ENCODE assay signal across 20 cellular contexts in genomic region chr21:16605588-16605987, GRCh38.
DNase-seq lines count a peak whose midpoint lies in the region; ATAC-seq, FAIRE-seq and TF ChIP-seq lines count a peak whose summit lies in the region.
"Had no signal": no experiment of that assay in that cellular context is flagged by ENCODE, and none has a peak within 500 bp of the region (broad histone marks: within the 10 kb centered on the region; RNA-seq: fewer than 3 reads in every experiment).

No MANE protein-coding gene starts in this region.

- CTCF ChIA-PET in SK-N-SH (lab: Yijun Ruan, JAX) (interaction anchor here (0.7 kb wide), 1 partner anchor 54 kb away, joined by 3 read pairs; no protein-coding TSS in a partner anchor), PC-3 (lab: Charles Lee) (no interaction called here)
- CTCF ChIA-PET in CD4-positive, alpha-beta T cell (lab: Charles Lee) = no interaction called here

- no peaks in the 10 kb centered on the region for H3K9me3 Mint-ChIP-seq in CD4-positive, alpha-beta T cell

- H3K27ac Mint-ChIP-seq in CD4-positive, alpha-beta T cell = no peak overlapping the region
- H3K27ac Mint-ChIP-seq: activated naive CD8-positive, alpha-beta T cell; activated T-cell treated with anti-CD3 and anti-CD28 coated beads, Interleukin-2, amount 50 U/mL, for 24 hours; natural killer cell had no signal

- H3K4me1 ChIP-seq in SK-N-SH (ENCODE audit: control insufficient read depth in 1 of 2, insufficient read depth in 2 of 2, low read depth in 1 of 2, low read length in 1 of 2) = peaks cover 0 to 6% of the 10 kb centered on the region in 2 experiments; a peak in 2 of 4 replicates
- H3K4me1 ChIP-seq in PC-3 (ENCODE audit: insufficient read depth, low read length) = no peaks in the 10 kb centered on the region
- H3K4me1 ChIP-seq: gastroesophageal sphincter, lower lobe of right lung, sigmoid colon had no signal

- ATAC-seq in CD4-positive, alpha-beta T cell (ENCODE audit: poor library complexity) = no peak
- ATAC-seq in PC-3 = no peak
- ATAC-seq: gastroesophageal sphincter, lower lobe of right lung, natural killer cell had no signal

- TF ChIP-seq CTCF in SK-N-SH (IDR thresholded peaks at IDR 0.05) (no peak), fibroblast of mammary gland (conservative IDR thresholded peaks at IDR 0.05; ENCODE audit: control insufficient read depth, insufficient read depth, low read depth, low read length) (no peak), neural cell (IDR thresholded peaks at IDR 0.05; ENCODE audit: poor library complexity, severe bottlenecking) (no peak), PC-3 (conservative IDR thresholded peaks at IDR 0.05; ENCODE audit: low read depth, low read length) (no peak)
- TF ChIP-seq CTCF in CD4-positive, alpha-beta T cell (IDR thresholded peaks at IDR 0.05) = no peak

- H3K9me3 ChIP-seq in SK-N-SH (no peaks in the 10 kb centered on the region), neural cell (ENCODE audit: low read length) (no peaks in the 10 kb centered on the region), PC-3 (ENCODE audit: low read length) (no peaks in the 10 kb centered on the region)
- H3K9me3 ChIP-seq in CD4-positive, alpha-beta T cell (ENCODE audit: control insufficient read depth, low read length) = no peaks in the 10 kb centered on the region
- H3K9me3 ChIP-seq: gastroesophageal sphincter, lower lobe of right lung, sigmoid colon had no signal

- H3K4me3 ChIP-seq in SK-N-SH (ENCODE audit: low read depth in 2 of 2, low read length in 1 of 2) (peak overlapping the region in 1 of 2 experiments; percentile 19; a peak in 1 of 4 replicates), fibroblast of mammary gland (ENCODE audit: control insufficient read depth, low read depth, low read length) (no peak overlapping the region), neural cell (ENCODE audit: low read length) (peak overlapping the region; percentile 49), PC-3 (ENCODE audit: low read length) (no peak overlapping the region)
- H3K4me3 ChIP-seq: gastroesophageal sphincter, lower lobe of right lung, sigmoid colon, SK-N-MC had no signal

- no peaks in the 10 kb centered on the region for H3F3A ChIP-seq in SK-N-SH (replicated peaks; ENCODE audit: insufficient read depth)
- H3F3A ChIP-seq in neural cell (ENCODE audit: insufficient read depth, low read length, poor library complexity, severe bottlenecking) = no peaks in the 10 kb centered on the region
- H3F3A ChIP-seq in PC-3 (ENCODE audit: low read length, unreplicated experiment) = no peaks in the 10 kb centered on the region

- BruUV-seq in PC-3 (replicated peaks; lab: Mats Ljungman, UMichigan) = no TSS peak

- no peaks in the 10 kb centered on the region for H3K4me1 Mint-ChIP-seq in CD4-positive, alpha-beta T cell (ENCODE audit: low read depth)
- H3K4me1 Mint-ChIP-seq: central memory CD8-positive, alpha-beta T cell; natural killer cell had no signal

- no peaks in the 10 kb centered on the region for H3K27me3 Mint-ChIP-seq in CD4-positive, alpha-beta T cell
- H3K27me3 Mint-ChIP-seq: activated naive CD8-positive, alpha-beta T cell; activated T-cell treated with anti-CD3 and anti-CD28 coated beads, Interleukin-2, amount 50 U/mL, for 24 hours; central memory CD8-positive, alpha-beta T cell had no signal

- intact Hi-C loops in CD4-positive, alpha-beta T cell (cut with DNase I, micrococcal nuclease) = no loop called here
- intact Hi-C loops in PC-3 (cut with micrococcal nuclease) = no loop called here

- TF ChIP-seq RAD21 in SK-N-SH (IDR thresholded peaks at IDR 0.05; ENCODE audit: low read length) (peak; percentile 38; the same call in 1 of the 2 replicates), neural cell (conservative IDR thresholded peaks at IDR 0.05) (peak; percentile 50)

- DNase-seq in G401 (ENCODE audit: low spot score) = peak; percentile 29
- peak; percentile 56 for DNase-seq in SK-N-SH
- DNase-seq in fibroblast of mammary gland (ENCODE audit: low read depth) = peak; percentile 15
- no peak for DNase-seq in H54 (ENCODE audit: insufficient read length, low spot score)
- DNase-seq in CD4-positive, alpha-beta T cell = no peak
- DNase-seq in PC-3 = no peak
- DNase-seq in H4 (ENCODE audit: low spot score) = no peak
- DNase-seq: activated T-cell treated with anti-CD3 and anti-CD28 coated beads, Interleukin-2, amount 50 U/mL, for 24 hours; Calu3; H7; Kasumi-1; lower lobe of right lung; natural killer cell; sigmoid colon; stimulated activated CD4-positive, alpha-beta T cell treated with anti-CD3 and anti-CD28 coated beads, Interleukin-2, amount 100 ng/mL, for 48 hours had no signal

- H3K79me2 ChIP-seq in SK-N-SH (ENCODE audit: insufficient read depth) = no peaks in the 10 kb centered on the region
- no peaks in the 10 kb centered on the region for H3K79me2 ChIP-seq in neural cell (replicated peaks; ENCODE audit: insufficient read depth, low read length)
- no peaks in the 10 kb centered on the region for H3K79me2 ChIP-seq in PC-3 (ENCODE audit: low read length)

- 31% methylated on average over 5 of the region's 5 CpGs for WGBS in SK-N-SH (ENCODE audit: low lambda C conversion rate)

- TF ChIP-seq POLR2A in H54 (IDR thresholded peaks at IDR 0.05; ENCODE audit: low read depth, low read length) = no peak

- FAIRE-seq in H54 (lab: Jason Lieb, UNC) = no peak

- H3K27me3 ChIP-seq in SK-N-SH (ENCODE audit: insufficient read depth) = no peaks in the 10 kb centered on the region
- no peaks in the 10 kb centered on the region for H3K27me3 ChIP-seq in neural cell (ENCODE audit: insufficient read depth, low read depth, low read length)
- no peaks in the 10 kb centered on the region for H3K27me3 ChIP-seq in CD4-positive, alpha-beta T cell (ENCODE audit: control insufficient read depth, insufficient read depth, low read length)
- H3K27me3 ChIP-seq in PC-3 (ENCODE audit: low read length) = no peaks in the 10 kb centered on the region
- H3K27me3 ChIP-seq: gastroesophageal sphincter, sigmoid colon had no signal

- in situ Hi-C loops in G401 (cut with HindIII; ENCODE audit: low sequenced_read_pairs) = no loop called here

- H3K9me2 ChIP-seq in SK-N-SH (no peaks in the 10 kb centered on the region), neural cell (ENCODE audit: insufficient read depth, low read length) (no peaks in the 10 kb centered on the region), PC-3 (replicated peaks; ENCODE audit: low read length) (no peaks in the 10 kb centered on the region)

- TF ChIP-seq EP300 in SK-N-SH (IDR thresholded peaks at IDR 0.05; ENCODE audit: borderline replicate concordance in 1 of 2, low read depth in 1 of 2, low read length in 1 of 2) (peak in 1 of 2 experiments; percentile 61; a peak in 2 of 4 replicates), neural cell (conservative IDR thresholded peaks at IDR 0.05; ENCODE audit: poor library complexity, severe bottlenecking) (peak; percentile 82)

- H3K27ac ChIP-seq in SK-N-SH (ENCODE audit: low read depth in 2 of 2, low read length in 1 of 2) (peak overlapping the region in 1 of 2 experiments; percentile 71; a peak in 2 of 4 replicates), neural cell (ENCODE audit: low read length) (peak overlapping the region; percentile 76), PC-3 (ENCODE audit: low read length) (no peak overlapping the region)
- H3K27ac ChIP-seq in CD4-positive, alpha-beta T cell (ENCODE audit: low read depth, low read length) = no peak overlapping the region
- H3K27ac ChIP-seq: gastroesophageal sphincter, lower lobe of right lung, sigmoid colon, SK-N-MC had no signal

- POLR2A ChIA-PET in SK-N-SH (lab: Yijun Ruan, JAX) (no interaction called here), PC-3 (lab: Charles Lee; ENCODE audit: unreplicated experiment) (no interaction called here)
- POLR2A ChIA-PET in CD4-positive, alpha-beta T cell (lab: Charles Lee) = no interaction called here

- H3K4me3 Mint-ChIP-seq in CD4-positive, alpha-beta T cell = no peak overlapping the region
- H3K4me3 Mint-ChIP-seq: activated naive CD8-positive, alpha-beta T cell; activated T-cell treated with anti-CD3 and anti-CD28 coated beads, Interleukin-2, amount 50 U/mL, for 24 hours; central memory CD8-positive, alpha-beta T cell; natural killer cell had no signal

- H3K36me3 ChIP-seq in SK-N-SH (replicated peaks in 1 of 2; ENCODE audit: control insufficient read depth in 1 of 2, insufficient read depth in 2 of 2, low read length in 1 of 2) = no peaks in the 10 kb centered on the region
- H3K36me3 ChIP-seq in neural cell (ENCODE audit: insufficient read depth, low read length) = no peaks in the 10 kb centered on the region
- H3K36me3 ChIP-seq in PC-3 (ENCODE audit: low read depth, low read length) = no peaks in the 10 kb centered on the region
- H3K36me3 ChIP-seq: gastroesophageal sphincter, lower lobe of right lung, sigmoid colon had no signal

- H2AFZ ChIP-seq in SK-N-SH (ENCODE audit: low read depth) = no peak overlapping the region
- no peak overlapping the region for H2AFZ ChIP-seq in neural cell (ENCODE audit: low read depth, low read length)
- no peak overlapping the region for H2AFZ ChIP-seq in PC-3 (ENCODE audit: low read length)

- no peak overlapping the region for H3K4me2 ChIP-seq in SK-N-SH
- H3K4me2 ChIP-seq in neural cell (ENCODE audit: low read length) = peak overlapping the region; percentile 64
- H3K4me2 ChIP-seq in PC-3 (ENCODE audit: low read length) = no peak overlapping the region

- no peak overlapping the region for H3K9ac ChIP-seq in SK-N-SH
- H3K9ac ChIP-seq in neural cell (ENCODE audit: low read length) = peak overlapping the region; percentile 32
- H3K9ac ChIP-seq in PC-3 (ENCODE audit: low read length) = no peak overlapping the region

- H4K20me1 ChIP-seq in SK-N-SH (ENCODE audit: insufficient read depth) (no peaks in the 10 kb centered on the region), neural cell (ENCODE audit: insufficient read depth) (no peaks in the 10 kb centered on the region), PC-3 (ENCODE audit: low read length) (no peaks in the 10 kb centered on the region)

- H3K36me3 Mint-ChIP-seq in CD4-positive, alpha-beta T cell (ENCODE audit: low read depth) = no peaks in the 10 kb centered on the region
- H3K36me3 Mint-ChIP-seq: activated naive CD8-positive, alpha-beta T cell; natural killer cell had no signal

TF ChIP-seq in SK-N-SH, 30 proteins besides CTCF, POLR2A, EP300 and RAD21 (continues in another document):
- TF ChIP-seq RFX5 (IDR thresholded peaks at IDR 0.05; ENCODE audit: low read length) (peak; percentile 69; the same call in 1 of the 2 replicates), MXI1 (IDR thresholded peaks at IDR 0.05; ENCODE audit: low read depth, low read length) (0 out of 2 replicates have a peak, but pooled peaks have one; percentile 20), RCOR1 (IDR thresholded peaks at IDR 0.05; ENCODE audit: low read length) (0 out of 2 replicates have a peak, but pooled peaks have one; percentile 17), CHD2 (IDR thresholded peaks at IDR 0.05; ENCODE audit: low read length, partially characterized antibody) (peak; percentile 74)

TF ChIP-seq in neural cell, 6 proteins besides CTCF, POLR2A, EP300 and RAD21 (continues in another document):
- TF ChIP-seq SMC3 (conservative IDR thresholded peaks at IDR 0.05; ENCODE audit: poor library complexity) (peak; percentile 40), POLR2AphosphoS5 (IDR thresholded peaks at IDR 0.05) (peak; percentile 52)

Comparison
In these comparisons a context has a peak if more than half of its experiments do, and no peak if none do; other contexts are left out.
1. DNase-seq: peak in G401 (single experiment), SK-N-SH (single experiment) and fibroblast of mammary gland (single experiment); none in H54 (single experiment), CD4-positive, alpha-beta T cell (0 of 10), PC-3 (single experiment) and H4 (single experiment).